ENCODE assay signal across 20 cellular contexts in the genomic region with DNA sequence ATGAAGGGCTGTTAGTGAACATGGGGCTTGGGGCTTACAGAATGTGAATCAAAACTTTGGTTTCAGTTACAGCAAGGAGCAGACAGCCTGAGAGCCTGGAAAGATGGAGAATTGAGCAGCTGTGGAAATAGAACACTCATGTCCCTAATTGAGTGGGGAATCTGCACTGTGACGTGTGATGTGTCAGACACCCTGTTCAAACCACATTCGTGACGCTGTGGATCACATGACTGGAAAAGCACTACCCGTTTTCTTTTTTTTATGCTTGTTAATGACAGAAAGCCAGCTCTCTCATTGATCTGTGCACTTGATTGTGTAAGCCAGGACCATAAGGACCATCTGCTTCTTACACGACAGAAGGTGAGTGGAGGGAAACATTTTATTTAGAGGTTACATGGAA. TPM values are rescaled to one million over a fixed set of nuclear protein-coding genes. Genes with fewer than 3 reads are reported as not detected.
"Had no signal": no experiment of that assay in that cellular context is flagged by ENCODE, and none has a peak within 500 bp of the region (broad histone marks: within the 10 kb centered on the region; RNA-seq: fewer than 3 reads in every experiment).

No MANE protein-coding gene starts in this region.

- H3K4me3 ChIP-seq: body of pancreas, coronary artery, lung, right atrium auricular region, tibial nerve, vagina had no signal

- H3K36me3 ChIP-seq: right atrium auricular region, tibial nerve, vagina had no signal

- H3K9me3 ChIP-seq: body of pancreas, right atrium auricular region, tibial nerve, vagina had no signal

- H3K27ac ChIP-seq: body of pancreas, coronary artery, epithelial cell of prostate, parathyroid adenoma, right atrium auricular region, tibial nerve, vagina had no signal

- H3K27me3 ChIP-seq: body of pancreas, right atrium auricular region, vagina had no signal

- H3K9ac ChIP-seq: parathyroid adenoma had no signal

- FAIRE-seq: TTC549 had no signal

- H3K79me2 ChIP-seq: parathyroid adenoma had no signal

- DNase-seq: activated CD4-positive, alpha-beta T cell treated with anti-CD3 and anti-CD28 coated beads, Interleukin-2, amount 50 U/mL, for 4 hours; activated effector memory CD4-positive, alpha-beta T cell treated with Interleukin-2 at 50 U/mL for 16 hours; activated T-cell treated with anti-CD3 and anti-CD28 coated beads, Interleukin-2, amount 50 U/mL, for 1 hour; amniotic stem cell; body of pancreas; central memory CD4-positive, alpha-beta T cell; effector CD8-positive, alpha-beta T cell; immature natural killer cell; left cardiac atrium; naive thymus-derived CD4-positive, alpha-beta T cell had no signal

- H3K4me1 ChIP-seq: body of pancreas, parathyroid adenoma, tibial nerve, vagina had no signal

- H2AFZ ChIP-seq: parathyroid adenoma had no signal

- ATAC-seq: activated naive CD4-positive, alpha-beta T cell treated with anti-CD3 and anti-CD28 coated beads, Interleukin-2, amount 50 U/mL, for 72 hours; body of pancreas; naive thymus-derived CD4-positive, alpha-beta T cell; stimulated activated effector memory CD8-positive, alpha-beta T cell treated with anti-CD3 and anti-CD28 coated beads, Interleukin-12 subunit alpha, Interleukin-12 subunit beta, amount 100 ng/mL, for 72 hours had no signal

RNA-seq across cellular contexts. Expression of gene TBX20, which starts 15.1 kb away (rescaled TPM):
- total RNA-seq: activated naive CD4-positive, alpha-beta T cell treated with anti-CD3 and anti-CD28 coated beads, Interleukin-2, amount 50 U/mL, for 72 hours; body of pancreas; naive thymus-derived CD4-positive, alpha-beta T cell had no signal
- polyA plus RNA-seq: immature natural killer cell; lung; naive thymus-derived CD4-positive, alpha-beta T cell had no signal
